ENCODE assay signal across 8 cellular contexts in genomic region chr12:122527478-122527944, GRCh38. TPM values are rescaled to one million over a fixed set of nuclear protein-coding genes. Genes with fewer than 3 reads are reported as not detected.
DNase-seq lines count a peak whose midpoint lies in the region; ATAC-seq and TF ChIP-seq lines count a peak whose summit lies in the region.

No MANE protein-coding gene starts in this region.

- H3K27me3 Mint-ChIP-seq in memory B cell, result no peaks in the 10 kb centered on the region

- TF ChIP-seq CTCF in 22Rv1 (IDR thresholded peaks at IDR 0.05) (no peak), GM10248 (IDR thresholded peaks at IDR 0.05; ENCODE audit: control extremely low read depth, extremely low read depth, low read depth, missing control alignments) (no peak), cardiac fibroblast (IDR thresholded peaks at IDR 0.05; ENCODE audit: low read depth, low read length) (no peak), upper lobe of right lung (IDR thresholded peaks at IDR 0.05) (no peak)

- H3K27me3 ChIP-seq in upper lobe of right lung, result no peaks in the 10 kb centered on the region

- intact Hi-C loops in upper lobe of right lung (cut with DNase I), result no loop called here

- H3K9me3 Mint-ChIP-seq in memory B cell, result no peaks in the 10 kb centered on the region

- H3K4me1 Mint-ChIP-seq in memory B cell, result peaks cover 9% of the 10 kb centered on the region

- H3K27ac Mint-ChIP-seq in memory B cell, result no peak overlapping the region

- CTCF ChIA-PET in GM10248 (lab: Yijun Ruan, JAX), result interaction anchor here (1.4 to 1.5 kb wide), 2 partner anchors 10 to 111 kb away, joined by 3 to 4 read pairs; no protein-coding TSS in a partner anchor

- POLR2A ChIA-PET in GM10248 (lab: Yijun Ruan, JAX), result interaction anchor here (1.1 to 3.0 kb wide), 2 partner anchors 15 to 26 kb away, joined by 5 to 20 read pairs; partner anchors contain the start of gene ZCCHC8

- peak; percentile 3 for ATAC-seq in memory B cell (ENCODE audit: low read depth)
- ATAC-seq in upper lobe of right lung, result no peak

- H3K4me3 ChIP-seq in cardiac fibroblast (replicated peaks in 1 of 2; ENCODE audit: low read depth in 2 of 2, low read length in 2 of 2), result peak overlapping the region; percentile 76 to 89
- peak overlapping the region; percentile 79 for H3K4me3 ChIP-seq in upper lobe of right lung

- peaks cover 17% of the 10 kb centered on the region for H3K36me3 ChIP-seq in upper lobe of right lung

- H3K4me1 ChIP-seq in upper lobe of right lung, result peaks cover 31% of the 10 kb centered on the region

- peak overlapping the region; percentile 95 for H3K27ac ChIP-seq in 22Rv1
- H3K27ac ChIP-seq in upper lobe of right lung, result peak overlapping the region; percentile 31

- peaks cover 8% of the 10 kb centered on the region for H3K36me3 Mint-ChIP-seq in memory B cell

- no peak overlapping the region for H3K4me3 Mint-ChIP-seq in memory B cell

- no peaks in the 10 kb centered on the region for H3K9me3 ChIP-seq in upper lobe of right lung

- peak; percentile 13 for DNase-seq in GM10248 (ENCODE audit: extremely low spot score)
- peak; percentile 72 for DNase-seq in OCI-M1 (lab: John Stamatoyannopoulos, UW)
- peak; percentile 19 to 38 for DNase-seq in cardiac fibroblast (ENCODE audit: low read depth in 2 of 2)
- peak in 1 of 2 donors; percentile 23 for DNase-seq in memory B cell (ENCODE audit: low spot score in 2 of 2)
- DNase-seq in upper lobe of right lung, result no peak
- no peak for DNase-seq in HuH-7 (ENCODE audit: low spot score)
- no peak for DNase-seq in activated gamma-delta T cell (lab: John Stamatoyannopoulos, UW)

RNA-seq across cellular contexts. Expression of gene KNTC1, which starts 0.5 kb away (rescaled TPM):
- total RNA-seq in upper lobe of right lung, result 8.4 TPM

RNA-seq across cellular contexts. Expression of gene RSRC2, which starts 0.8 kb away (rescaled TPM):
- total RNA-seq in upper lobe of right lung, result 63.8 TPM

RNA-seq across cellular contexts. Expression of gene ZCCHC8, which starts 26.8 kb away (rescaled TPM):
- total RNA-seq in upper lobe of right lung, result 21.2 TPM

Comparison
In these comparisons a context has a peak if more than half of its experiments do, and no peak if none do; other contexts are left out.
1. DNase-seq: peak in GM10248 (single experiment), OCI-M1 (single experiment) and cardiac fibroblast (2 of 2); none in upper lobe of right lung (single experiment), HuH-7 (single experiment) and activated gamma-delta T cell (single experiment).